ENCODE assay signal across 8 cellular contexts in the genomic region with DNA sequence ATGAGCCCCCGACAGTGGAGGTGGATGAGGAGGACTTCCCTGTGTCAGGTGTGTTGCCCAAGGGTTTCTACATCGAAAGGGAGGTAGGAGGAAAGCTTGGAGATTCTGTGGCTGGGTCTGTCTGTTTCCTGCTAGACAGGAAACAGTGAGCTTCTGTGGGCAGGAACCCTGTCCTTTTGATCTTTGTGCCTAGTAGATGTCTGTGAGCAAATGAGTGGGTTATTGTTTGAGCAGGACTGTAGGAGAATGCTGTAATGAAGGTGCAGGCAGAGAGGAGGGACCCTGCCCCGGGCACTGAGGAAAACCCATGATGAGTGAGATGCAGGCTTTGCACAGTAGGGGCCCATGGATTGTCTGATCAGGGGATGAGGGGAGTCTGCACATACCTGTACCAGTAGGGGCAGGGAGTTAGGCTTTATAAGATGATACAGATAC. TPM values are rescaled to one million over a fixed set of nuclear protein-coding genes. Genes with fewer than 3 reads are reported as not detected.
DNase-seq lines count a peak whose midpoint lies in the region; ATAC-seq and TF ChIP-seq lines count a peak whose summit lies in the region.

No MANE protein-coding gene starts in this region.

- no peaks in the 10 kb centered on the region for H3K36me3 Mint-ChIP-seq in activated B cell treated with CpG ODN at 0.5 μM for 24 hours (ENCODE audit: low read depth)
- H3K36me3 Mint-ChIP-seq in activated naive CD8-positive, alpha-beta T cell treated with anti-CD3 and anti-CD28 coated beads, Interleukin-2, amount 50 U/mL, for 24 hours (ENCODE audit: low read depth): peaks cover 5% of the 10 kb centered on the region

- POLR2A ChIA-PET in activated B cell treated with CpG ODN at 0.5 μM for 24 hours (lab: Charles Lee): interaction anchor here (0.7 to 1.0 kb wide), 2 partner anchors 14 to 21 kb away, joined by 3 to 7 read pairs; a partner anchor contains a TSS

- CTCF ChIA-PET in activated B cell treated with CpG ODN at 0.5 μM for 24 hours (lab: Charles Lee): no interaction called here

- H3K4me1 Mint-ChIP-seq in activated B cell treated with CpG ODN at 0.5 μM for 24 hours: peaks cover 15% of the 10 kb centered on the region
- H3K4me1 Mint-ChIP-seq in activated naive CD8-positive, alpha-beta T cell treated with anti-CD3 and anti-CD28 coated beads, Interleukin-2, amount 50 U/mL, for 24 hours: peaks cover 33% of the 10 kb centered on the region

- H3K9me3 Mint-ChIP-seq in activated B cell treated with CpG ODN at 0.5 μM for 24 hours: no peaks in the 10 kb centered on the region
- no peaks in the 10 kb centered on the region for H3K9me3 Mint-ChIP-seq in activated naive CD8-positive, alpha-beta T cell treated with anti-CD3 and anti-CD28 coated beads, Interleukin-2, amount 50 U/mL, for 24 hours

- intact Hi-C loops in activated B cell treated with CpG ODN at 0.5 μM for 24 hours (cut with micrococcal nuclease): no loop called here

- H3K27ac Mint-ChIP-seq in activated B cell treated with CpG ODN at 0.5 μM for 24 hours: peak overlapping the region; percentile 13
- H3K27ac Mint-ChIP-seq in activated naive CD8-positive, alpha-beta T cell treated with anti-CD3 and anti-CD28 coated beads, Interleukin-2, amount 50 U/mL, for 24 hours: peak overlapping the region; percentile 81

- DNase-seq in activated B cell treated with CpG ODN at 0.5 μM for 24 hours: no peak
- peak; percentile 29 for DNase-seq in activated naive CD8-positive, alpha-beta T cell treated with anti-CD3 and anti-CD28 coated beads, Interleukin-2, amount 50 U/mL, for 24 hours
- peak; percentile 46 for DNase-seq in stimulated activated CD4-positive, alpha-beta T cell treated with anti-CD3 and anti-CD28 coated beads, Interleukin-2, amount 100 ng/mL, for 4 hours (ENCODE audit: low read depth)
- no peak for DNase-seq in GM20000 (ENCODE audit: low spot score)
- no peak for DNase-seq in superior temporal gyrus (ENCODE audit: extremely low spot score)

- no peak for TF ChIP-seq CTCF in activated B cell treated with CpG ODN at 0.5 μM for 24 hours (IDR thresholded peaks at IDR 0.05)
- no peak for TF ChIP-seq CTCF in GM20000 (IDR thresholded peaks at IDR 0.05; ENCODE audit: extremely low read depth, missing control alignments)

- peak; percentile 56 for ATAC-seq in GM18909 (IDR thresholded peaks at IDR 0.05; ENCODE audit: poor library complexity, unreplicated experiment)
- ATAC-seq in activated B cell treated with CpG ODN at 0.5 μM for 24 hours (ENCODE audit: low read depth): peak; percentile 28
- ATAC-seq in activated naive CD8-positive, alpha-beta T cell treated with anti-CD3 and anti-CD28 coated beads, Interleukin-2, amount 50 U/mL, for 24 hours: peak; percentile 85
- ATAC-seq in GM19467 (IDR thresholded peaks at IDR 0.05; ENCODE audit: unreplicated experiment): no peak
- no peak for ATAC-seq in GM21390 (IDR thresholded peaks at IDR 0.05; ENCODE audit: unreplicated experiment)

- H3K4me3 Mint-ChIP-seq in activated B cell treated with CpG ODN at 0.5 μM for 24 hours: no peak overlapping the region
- peak overlapping the region; percentile 66 for H3K4me3 Mint-ChIP-seq in activated naive CD8-positive, alpha-beta T cell treated with anti-CD3 and anti-CD28 coated beads, Interleukin-2, amount 50 U/mL, for 24 hours

- no peaks in the 10 kb centered on the region for H3K27me3 Mint-ChIP-seq in activated B cell treated with CpG ODN at 0.5 μM for 24 hours
- no peaks in the 10 kb centered on the region for H3K27me3 Mint-ChIP-seq in activated naive CD8-positive, alpha-beta T cell treated with anti-CD3 and anti-CD28 coated beads, Interleukin-2, amount 50 U/mL, for 24 hours

RNA-seq across cellular contexts. Expression of a gene that starts 14.0 kb away (rescaled TPM):
- total RNA-seq in activated B cell treated with CpG ODN at 0.5 μM for 24 hours: 3.5 and 4.9 TPM in 2 replicates

RNA-seq across cellular contexts. Expression of a gene that starts 14.3 kb away (rescaled TPM):
- 3.2 and 3.5 TPM in 2 replicates for total RNA-seq in activated B cell treated with CpG ODN at 0.5 μM for 24 hours

Comparison
In these comparisons a context has a peak if more than half of its experiments do, and no peak if none do; other contexts are left out.
1. ATAC-seq: peak in GM18909 (single experiment), activated B cell treated with CpG ODN at 0.5 μM for 24 hours (single experiment) and activated naive CD8-positive, alpha-beta T cell treated with anti-CD3 and anti-CD28 coated beads, Interleukin-2, amount 50 U/mL, for 24 hours (single experiment); none in GM19467 (single experiment) and GM21390 (single experiment).
2. DNase-seq: peak in activated naive CD8-positive, alpha-beta T cell treated with anti-CD3 and anti-CD28 coated beads, Interleukin-2, amount 50 U/mL, for 24 hours (single experiment) and stimulated activated CD4-positive, alpha-beta T cell treated with anti-CD3 and anti-CD28 coated beads, Interleukin-2, amount 100 ng/mL, for 4 hours (single experiment); none in activated B cell treated with CpG ODN at 0.5 μM for 24 hours (single experiment), GM20000 (single experiment) and superior temporal gyrus (single experiment).